10 cellular contexts compared by ENCODE assay signal in the genomic region with DNA sequence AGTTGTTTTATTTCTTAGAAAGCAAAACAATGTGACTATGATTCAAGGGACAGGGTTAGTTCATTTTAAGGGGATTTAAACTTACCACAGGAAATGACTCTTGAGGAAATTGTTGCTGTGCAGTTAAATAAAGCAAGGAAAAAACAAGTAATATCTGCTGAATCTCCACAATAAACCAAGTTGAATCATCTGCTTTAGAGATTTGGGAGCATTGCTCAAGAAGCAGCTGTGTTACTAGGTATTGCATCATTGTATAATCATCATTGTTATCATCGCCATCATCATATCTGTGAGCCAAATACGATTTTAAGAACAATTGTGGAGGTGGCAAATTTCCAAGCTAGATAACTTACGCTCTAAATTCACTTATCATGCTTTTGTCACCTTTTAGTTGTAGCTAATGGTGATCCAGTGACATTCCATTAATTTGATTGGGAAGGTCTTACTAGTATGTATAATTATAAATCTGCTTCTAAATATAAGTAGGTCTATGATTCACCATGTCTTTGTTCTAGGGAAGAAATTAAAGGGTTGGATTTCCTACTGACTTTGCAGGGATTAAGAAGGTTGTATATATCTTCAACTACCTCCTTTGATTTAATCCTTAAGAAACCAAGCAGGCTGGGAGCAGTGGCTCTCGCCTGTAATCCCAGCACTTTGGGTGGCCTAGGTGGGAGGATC. TPM values are rescaled to one million over a fixed set of nuclear protein-coding genes. Genes with fewer than 3 reads are reported as not detected.
DNase-seq lines count a peak whose midpoint lies in the region; ATAC-seq, FAIRE-seq and TF ChIP-seq lines count a peak whose summit lies in the region.
"Had no signal": no experiment of that assay in that cellular context is flagged by ENCODE, and none has a peak within 500 bp of the region (broad histone marks: within the 10 kb centered on the region; RNA-seq: fewer than 3 reads in every experiment).

No MANE protein-coding gene starts in this region.

- H3K4me3 ChIP-seq in IMR-90 (ENCODE audit: insufficient read depth, low read depth, low read length) (no peak overlapping the region), kidney (ENCODE audit: low read length in 2 of 2) (no peak overlapping the region), Peyer's patch (no peak overlapping the region)
- H3K4me3 ChIP-seq: right lobe of liver had no signal

- no peak overlapping the region for H3K9ac ChIP-seq in IMR-90 (ENCODE audit: low read depth, low read length)
- H3K9ac ChIP-seq in kidney (ENCODE audit: low read length in 2 of 2) = no peak overlapping the region

- H3K4me2 ChIP-seq in IMR-90 (ENCODE audit: low read depth, low read length) = peak overlapping the region; percentile 39; the same call in 1 of the 2 replicates

- no peak overlapping the region for H2BK20ac ChIP-seq in IMR-90 (ENCODE audit: low read depth, low read length)

- peak; percentile 82 for ATAC-seq in IMR-90 (ENCODE audit: low read depth)
- no peak for ATAC-seq in GM21737 (IDR thresholded peaks at IDR 0.05; ENCODE audit: unreplicated experiment)

- H3K14ac ChIP-seq in IMR-90 (replicated peaks; ENCODE audit: low read depth, low read length) = no peak overlapping the region

- FAIRE-seq in kidney (lab: Jason Lieb, UNC) (no peak), D721Med (lab: Jason Lieb, UNC) (no peak)

- CTCF ChIA-PET in IMR-90 (lab: Yijun Ruan, JAX) = interaction anchor here (0.7 kb wide), 1 partner anchor 480 kb away, joined by 4 read pairs; no protein-coding TSS in a partner anchor

- in situ Hi-C loops in IMR-90 (cut with MboI; ENCODE audit: low sequenced_read_pairs) = no loop called here

- H2BK5ac ChIP-seq in IMR-90 (ENCODE audit: low read depth, low read length, poor library complexity, severe bottlenecking) = peak overlapping the region; percentile 67

- no peaks in the 10 kb centered on the region for H3K9me1 ChIP-seq in IMR-90 (ENCODE audit: insufficient read depth, low read length)

- H3K4me1 ChIP-seq in IMR-90 (ENCODE audit: control insufficient read depth, insufficient read depth, low read length) = peaks cover 3% of the 10 kb centered on the region; the same call in 1 of the 2 replicates
- H3K4me1 ChIP-seq in kidney (ENCODE audit: control insufficient read depth in 1 of 2, insufficient read depth in 1 of 2, low read depth in 1 of 2, low read length in 2 of 2) = no peaks in the 10 kb centered on the region
- H3K4me1 ChIP-seq in Peyer's patch = no peaks in the 10 kb centered on the region
- H3K4me1 ChIP-seq: right lobe of liver had no signal

- H4K20me1 ChIP-seq in IMR-90 (ENCODE audit: insufficient read depth, low read length) = no peaks in the 10 kb centered on the region

- H3K27ac ChIP-seq in IMR-90 (ENCODE audit: insufficient read depth, low read length) (no peak overlapping the region; the same call in 1 of the 2 replicates), kidney (ENCODE audit: low read depth in 2 of 2, low read length in 2 of 2) (no peak overlapping the region), Peyer's patch (no peak overlapping the region)
- H3K27ac ChIP-seq: right lobe of liver had no signal

- TF ChIP-seq CTCF in IMR-90 (conservative IDR thresholded peaks at IDR 0.05; ENCODE audit: low read depth, low read length) (no peak), kidney (IDR thresholded peaks at IDR 0.05; ENCODE audit: borderline replicate concordance, extremely low read depth, insufficient read depth) (no peak), D721Med (IDR thresholded peaks at IDR 0.05; ENCODE audit: insufficient read depth, missing control alignments) (no peak), Peyer's patch (IDR thresholded peaks at IDR 0.05) (no peak)

- WGBS in IMR-90 (ENCODE audit: extremely low coverage in 2 of 2, insufficient read length in 1 of 2), 2 experiments = no CpG with 5 or more reads among the region's 4 CpGs

- TF ChIP-seq POLR2A in IMR-90 (IDR thresholded peaks at IDR 0.05; ENCODE audit: low read depth, low read length) (no peak), Peyer's patch (IDR thresholded peaks at IDR 0.05) (no peak)

- no peak overlapping the region for H3K18ac ChIP-seq in IMR-90 (ENCODE audit: low read depth, low read length)

- H2AK9ac ChIP-seq in IMR-90 (replicated peaks; ENCODE audit: low read depth, low read length, poor library complexity) = no peak overlapping the region

- H3K56ac ChIP-seq in IMR-90 (ENCODE audit: extremely low read depth, insufficient read depth, low read length) = no peak overlapping the region

- H3K36me3 ChIP-seq in IMR-90 (ENCODE audit: control insufficient read depth, insufficient read depth, low read length) (no peaks in the 10 kb centered on the region), kidney (ENCODE audit: control insufficient read depth in 1 of 2, insufficient read depth in 2 of 2, low read length in 2 of 2) (no peaks in the 10 kb centered on the region), Peyer's patch (no peaks in the 10 kb centered on the region)
- H3K36me3 ChIP-seq: right lobe of liver had no signal

- H3K27me3 ChIP-seq in IMR-90 (ENCODE audit: control insufficient read depth, insufficient read depth, low read length) (peaks cover under 1% of the 10 kb centered on the region), Peyer's patch (no peaks in the 10 kb centered on the region)
- H3K27me3 ChIP-seq: right lobe of liver had no signal

- peak overlapping the region; percentile 3; the same call in 1 of the 2 replicates for H3K4ac ChIP-seq in IMR-90 (ENCODE audit: low read depth, low read length)

- no peak overlapping the region for H3K23ac ChIP-seq in IMR-90 (ENCODE audit: low read depth, low read length)

- DNase-seq in AG20443 (ENCODE audit: low spot score) (peak; percentile 77), IMR-90 (peak; percentile 98), amniotic epithelial cell (ENCODE audit: low read depth) (peak; percentile 98), kidney tubule cell (ENCODE audit: low spot score) (peak; percentile 95), kidney (no peak), D721Med (ENCODE audit: insufficient read length, low spot score) (no peak), Peyer's patch (no peak)
- DNase-seq: right lobe of liver had no signal

- H4K8ac ChIP-seq in IMR-90 (ENCODE audit: low read depth in 2 of 2, low read length in 2 of 2) = no peak overlapping the region

- dilution Hi-C loops in IMR-90 (cut with HindIII; ENCODE audit: low sequenced_read_pairs, unreplicated experiment) = no loop called here

- BruUV-seq in IMR-90 (replicated peaks; lab: Mats Ljungman, UMichigan) = no TSS peak

- H3K9me3 ChIP-seq in IMR-90 (ENCODE audit: control insufficient read depth, insufficient read depth, low read length) = no peaks in the 10 kb centered on the region
- H3K9me3 ChIP-seq in kidney (ENCODE audit: control insufficient read depth in 1 of 2, low read length in 2 of 2) = no peaks in the 10 kb centered on the region
- H3K9me3 ChIP-seq in Peyer's patch = no peaks in the 10 kb centered on the region
- H3K9me3 ChIP-seq: right lobe of liver had no signal

- H3K79me1 ChIP-seq in IMR-90 (ENCODE audit: low read depth in 1 of 2, low read length in 2 of 2) = no peaks in the 10 kb centered on the region

- TF ChIP-seq RAD21 in IMR-90 (IDR thresholded peaks at IDR 0.05; ENCODE audit: low read length) = no peak

- H2AK5ac ChIP-seq in IMR-90 (ENCODE audit: low read depth, low read length) = peak overlapping the region; percentile 35; the same call in 1 of the 2 replicates

- POLR2A ChIA-PET in IMR-90 (lab: Charles Lee; ENCODE audit: unreplicated experiment) = no interaction called here

- intact Hi-C loops in IMR-90 (cut with micrococcal nuclease) = no loop called here
- intact Hi-C loops in kidney (cut with DNase I) = no loop called here

- H2AFZ ChIP-seq in IMR-90 (replicated peaks; ENCODE audit: low read length, poor library complexity) = no peak overlapping the region

- H2BK15ac ChIP-seq in IMR-90 (ENCODE audit: low read depth, low read length) = no peak overlapping the region

- H4K91ac ChIP-seq in IMR-90 (ENCODE audit: insufficient read depth, low read depth, low read length) = no peak overlapping the region

- H2BK120ac ChIP-seq in IMR-90 (ENCODE audit: low read depth, low read length) = peak overlapping the region; percentile 63; the same call in 1 of the 2 replicates

- no peak overlapping the region for H4K5ac ChIP-seq in IMR-90 (ENCODE audit: low read depth, low read length)

TF ChIP-seq in IMR-90, 13 proteins besides CTCF, POLR2A, EP300 and RAD21 (continues in another document):
- no peak for TF ChIP-seq SMC3 (IDR thresholded peaks at IDR 0.05; ENCODE audit: low read depth, low read length)

RNA-seq across cellular contexts. Expression of a gene that starts 19.9 kb away (rescaled TPM):
- total RNA-seq in IMR-90 (2012; rRNA removed) (not detected in 2 replicates), kidney (not detected), Peyer's patch (under 1 TPM in 1 of 4 donors, not detected in 3; 0.54 TPM)
- polyA plus RNA-seq in IMR-90 (2012; rRNA removed) (not detected in 2 replicates), kidney (ENCODE audit: insufficient read depth, low read depth, low replicate concordance) (0.22 TPM)
- polyA plus RNA-seq in IMR-90 (2012; cell fraction: cytosol; rRNA removed) = not detected in 2 replicates
- not detected in 2 replicates for polyA plus RNA-seq in IMR-90 (2012; cell fraction: nucleus; rRNA removed; ENCODE audit: low replicate concordance)
- total RNA-seq: activated CD8-positive, alpha-beta memory T cell treated with anti-CD3 and anti-CD28 coated beads for 36 hours had no signal

RNA-seq across cellular contexts. Expression of a gene that starts 35.7 kb away (rescaled TPM):
- total RNA-seq in IMR-90 (2012; rRNA removed) (under 0.01 and 0.18 TPM in 2 replicates), kidney (0.16 TPM), Peyer's patch (not detected)
- polyA plus RNA-seq in IMR-90 (2012; rRNA removed) (0.05 and 0.11 TPM in 2 replicates), kidney (ENCODE audit: insufficient read depth, low read depth, low replicate concordance) (not detected)
- 0.02 TPM in 2 replicates for polyA plus RNA-seq in IMR-90 (2012; cell fraction: cytosol; rRNA removed)
- 0.15 TPM in 1 of 2 replicates, not detected in the other for polyA plus RNA-seq in IMR-90 (2012; cell fraction: nucleus; rRNA removed; ENCODE audit: low replicate concordance)
- total RNA-seq: activated CD8-positive, alpha-beta memory T cell treated with anti-CD3 and anti-CD28 coated beads for 36 hours had no signal

RNA-seq across cellular contexts. Expression of a gene that starts 37.5 kb away (rescaled TPM):
- total RNA-seq in IMR-90 (2012; rRNA removed) (245 and 246 TPM in 2 replicates), kidney (0.82 TPM), Peyer's patch (1 to 10 TPM in 2 of 4 donors, under 1 TPM in 2; 0.35 to 1.7 (median 1.0) TPM)
- polyA plus RNA-seq in IMR-90 (2012; rRNA removed) (155 and 166 TPM in 2 replicates), kidney (ENCODE audit: insufficient read depth, low read depth, low replicate concordance) (0.26 TPM)
- 30.1 and 60.9 TPM in 2 replicates for polyA plus RNA-seq in IMR-90 (2012; cell fraction: cytosol; rRNA removed)
- 9.4 and 51.9 TPM in 2 replicates for polyA plus RNA-seq in IMR-90 (2012; cell fraction: nucleus; rRNA removed; ENCODE audit: low replicate concordance)
- total RNA-seq: activated CD8-positive, alpha-beta memory T cell treated with anti-CD3 and anti-CD28 coated beads for 36 hours had no signal

RNA-seq across cellular contexts. Expression of a gene that starts 54.9 kb away (rescaled TPM):
- total RNA-seq in IMR-90 (2012; rRNA removed) (not detected in 2 replicates), kidney (not detected), Peyer's patch (under 1 TPM in 1 of 4 donors, not detected in 3; 0.40 TPM)
- polyA plus RNA-seq in IMR-90 (2012; rRNA removed) (not detected in 2 replicates), kidney (ENCODE audit: insufficient read depth, low read depth, low replicate concordance) (not detected)
- polyA plus RNA-seq in IMR-90 (2012; cell fraction: cytosol; rRNA removed) = not detected in 2 replicates
- not detected in 2 replicates for polyA plus RNA-seq in IMR-90 (2012; cell fraction: nucleus; rRNA removed; ENCODE audit: low replicate concordance)
- total RNA-seq: activated CD8-positive, alpha-beta memory T cell treated with anti-CD3 and anti-CD28 coated beads for 36 hours had no signal

Comparison
In these comparisons a context has a peak if more than half of its experiments do, and no peak if none do; other contexts are left out.
1. DNase-seq: peak in AG20443 (single experiment), IMR-90 (single experiment), amniotic epithelial cell (single experiment) and kidney tubule cell (single experiment); none in kidney (single experiment), D721Med (single experiment) and Peyer's patch (0 of 3).
2. RNA of a gene that starts 37.5 kb away (total RNA-seq): 245 to 246 TPM in IMR-90; 0.35 to 1.7 TPM in Peyer's patch and 0.82 TPM in kidney (single experiment); every median in the first group is over 10 times any median in the second.